8 cellular contexts compared by ENCODE assay signal in the genomic region with DNA sequence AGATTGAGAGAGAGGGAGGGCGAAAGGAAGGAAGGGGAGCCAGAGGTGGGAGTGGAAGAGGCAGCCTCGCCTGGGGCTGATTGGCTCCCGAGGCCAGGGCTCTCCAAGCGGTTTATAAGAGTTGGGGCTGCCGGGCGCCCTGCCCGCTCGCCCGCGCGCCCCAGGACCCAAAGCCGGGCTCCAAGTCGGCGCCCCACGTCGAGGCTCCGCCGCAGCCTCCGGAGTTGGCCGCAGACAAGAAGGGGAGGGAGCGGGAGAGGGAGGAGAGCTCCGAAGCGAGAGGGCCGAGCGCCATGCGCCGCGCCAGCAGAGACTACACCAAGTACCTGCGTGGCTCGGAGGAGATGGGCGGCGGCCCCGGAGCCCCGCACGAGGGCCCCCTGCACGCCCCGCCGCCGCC. TPM values are rescaled to one million over a fixed set of nuclear protein-coding genes. Genes with fewer than 3 reads are reported as not detected.
DNase-seq lines count a peak whose midpoint lies in the region; ATAC-seq, FAIRE-seq and TF ChIP-seq lines count a peak whose summit lies in the region.

A gene with protein sequence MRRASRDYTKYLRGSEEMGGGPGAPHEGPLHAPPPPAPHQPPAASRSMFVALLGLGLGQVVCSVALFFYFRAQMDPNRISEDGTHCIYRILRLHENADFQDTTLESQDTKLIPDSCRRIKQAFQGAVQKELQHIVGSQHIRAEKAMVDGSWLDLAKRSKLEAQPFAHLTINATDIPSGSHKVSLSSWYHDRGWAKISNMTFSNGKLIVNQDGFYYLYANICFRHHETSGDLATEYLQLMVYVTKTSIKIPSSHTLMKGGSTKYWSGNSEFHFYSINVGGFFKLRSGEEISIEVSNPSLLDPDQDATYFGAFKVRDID (plus strand): TSS at position 142 of the 400 bp plus-strand sequence. CDS start 152 bp downstream, at position 294.

- no peak for TF ChIP-seq CTCF in kidney (IDR thresholded peaks at IDR 0.05; ENCODE audit: borderline replicate concordance, extremely low read depth, insufficient read depth)
- TF ChIP-seq CTCF in WERI-Rb-1 (IDR thresholded peaks at IDR 0.05; ENCODE audit: low read depth, low read length): no peak

- H3K27ac Mint-ChIP-seq in activated T-helper 17 cell treated with anti-CD3 and anti-CD28 coated beads, Interleukin-2, amount 50 U/mL, for 72 hours: no peak within 1 kb of the TSS
- peak within 1 kb of the TSS; percentile 91 for H3K27ac Mint-ChIP-seq in stimulated activated naive CD8-positive, alpha-beta T cell treated with anti-CD3 and anti-CD28 coated beads, Interleukin-15, Interleukin-2, amounts not matched to agents 100 ng/mL and 50 ng/mL, for 24 hours

- no peak for FAIRE-seq in kidney (lab: Jason Lieb, UNC)

- ATAC-seq in GM19351 (IDR thresholded peaks at IDR 0.05; ENCODE audit: unreplicated experiment) (peak; percentile 33), HG03045 (IDR thresholded peaks at IDR 0.05; ENCODE audit: unreplicated experiment) (peak; percentile 29)
- ATAC-seq in activated T-helper 17 cell treated with anti-CD3 and anti-CD28 coated beads, Interleukin-2, amount 50 U/mL, for 72 hours (replicated peaks): peak; percentile 25

- H3K4me3 ChIP-seq in kidney (ENCODE audit: low read length in 2 of 2): peak within 1 kb of the TSS in 1 of 2 donors; percentile 38
- H3K4me3 ChIP-seq in WERI-Rb-1 (ENCODE audit: low read depth, low read length): no peak within 1 kb of the TSS

- H3K9me3 ChIP-seq in kidney (ENCODE audit: control insufficient read depth in 1 of 2, low read length in 2 of 2) (peaks cover 0 to 5% of the 10 kb centered on the region in 2 donors), WERI-Rb-1 (ENCODE audit: severe bottlenecking) (no peaks in the 10 kb centered on the region)

- H3K4me1 ChIP-seq in kidney (ENCODE audit: control insufficient read depth in 1 of 2, insufficient read depth in 1 of 2, low read depth in 1 of 2, low read length in 2 of 2): peaks cover 0 to 4% of the 10 kb centered on the region in 2 donors

- H3K36me3 ChIP-seq in kidney (ENCODE audit: control insufficient read depth in 1 of 2, insufficient read depth in 2 of 2, low read length in 2 of 2) (no peaks in the 10 kb centered on the region), WERI-Rb-1 (no peaks in the 10 kb centered on the region)

- intact Hi-C loops in kidney (cut with DNase I): no loop called here

- peaks cover 4% of the 10 kb centered on the region for H3K9me3 Mint-ChIP-seq in activated T-helper 17 cell treated with anti-CD3 and anti-CD28 coated beads, Interleukin-2, amount 50 U/mL, for 72 hours
- peaks cover 8% of the 10 kb centered on the region for H3K9me3 Mint-ChIP-seq in stimulated activated naive CD8-positive, alpha-beta T cell treated with anti-CD3 and anti-CD28 coated beads, Interleukin-15, Interleukin-2, amounts not matched to agents 100 ng/mL and 50 ng/mL, for 24 hours

- no peaks in the 10 kb centered on the region for H3K27me3 ChIP-seq in WERI-Rb-1 (ENCODE audit: insufficient read depth, low read depth, severe bottlenecking)

- peaks cover 9% of the 10 kb centered on the region for H3K4me1 Mint-ChIP-seq in activated T-helper 17 cell treated with anti-CD3 and anti-CD28 coated beads, Interleukin-2, amount 50 U/mL, for 72 hours
- H3K4me1 Mint-ChIP-seq in stimulated activated naive CD8-positive, alpha-beta T cell treated with anti-CD3 and anti-CD28 coated beads, Interleukin-15, Interleukin-2, amounts not matched to agents 100 ng/mL and 50 ng/mL, for 24 hours (ENCODE audit: low read depth): peaks cover 29% of the 10 kb centered on the region

- peak; percentile 71 for DNase-seq in kidney
- DNase-seq in AML-193 (lab: John Stamatoyannopoulos, UW): no peak
- DNase-seq in WERI-Rb-1: no peak
- no peak for DNase-seq in NCI-H446 (lab: John Stamatoyannopoulos, UW)

- H3K9ac ChIP-seq in kidney (ENCODE audit: low read length in 2 of 2): no peak within 1 kb of the TSS

- H3K27ac ChIP-seq in kidney (ENCODE audit: low read depth in 2 of 2, low read length in 2 of 2) (no peak within 1 kb of the TSS), WERI-Rb-1 (no peak within 1 kb of the TSS)

- peak within 1 kb of the TSS; percentile 79 for H3K4me3 Mint-ChIP-seq in activated T-helper 17 cell treated with anti-CD3 and anti-CD28 coated beads, Interleukin-2, amount 50 U/mL, for 72 hours
- H3K4me3 Mint-ChIP-seq in stimulated activated naive CD8-positive, alpha-beta T cell treated with anti-CD3 and anti-CD28 coated beads, Interleukin-15, Interleukin-2, amounts not matched to agents 100 ng/mL and 50 ng/mL, for 24 hours: peak within 1 kb of the TSS; percentile 81

- H3K36me3 Mint-ChIP-seq in activated T-helper 17 cell treated with anti-CD3 and anti-CD28 coated beads, Interleukin-2, amount 50 U/mL, for 72 hours (ENCODE audit: low read depth): no peaks in the 10 kb centered on the region
- H3K36me3 Mint-ChIP-seq in stimulated activated naive CD8-positive, alpha-beta T cell treated with anti-CD3 and anti-CD28 coated beads, Interleukin-15, Interleukin-2, amounts not matched to agents 100 ng/mL and 50 ng/mL, for 24 hours (ENCODE audit: low read depth): peaks cover 17% of the 10 kb centered on the region

- H3K27me3 Mint-ChIP-seq in activated T-helper 17 cell treated with anti-CD3 and anti-CD28 coated beads, Interleukin-2, amount 50 U/mL, for 72 hours: peaks cover 37% of the 10 kb centered on the region
- peaks cover 66% of the 10 kb centered on the region for H3K27me3 Mint-ChIP-seq in stimulated activated naive CD8-positive, alpha-beta T cell treated with anti-CD3 and anti-CD28 coated beads, Interleukin-15, Interleukin-2, amounts not matched to agents 100 ng/mL and 50 ng/mL, for 24 hours

RNA-seq across cellular contexts. Expression of the gene that starts here (rescaled TPM):
- total RNA-seq in activated T-helper 17 cell treated with anti-CD3 and anti-CD28 coated beads, Interleukin-2, amount 50 U/mL, for 72 hours: 1 to 10 TPM in 1 of 2 donors, under 1 TPM in 1; 0.11 to 1.6 TPM
- total RNA-seq in kidney: 0.22 TPM
- not detected for polyA plus RNA-seq in kidney (ENCODE audit: insufficient read depth, low read depth, low replicate concordance)

Comparison
In these comparisons a context has a peak if more than half of its experiments do, and no peak if none do; other contexts are left out.
1. Peak in DNase-seq in kidney; RNA of the gene not detected or under 1 TPM.